11 cellular contexts compared by ENCODE assay signal in genomic region chr15:99721104-99721778, GRCh38. TPM values are rescaled to one million over a fixed set of nuclear protein-coding genes. Genes with fewer than 3 reads are reported as not detected.
DNase-seq lines count a peak whose midpoint lies in the region; ATAC-seq, FAIRE-seq and TF ChIP-seq lines count a peak whose summit lies in the region.
"Had no signal": no experiment of that assay in that cellular context is flagged by ENCODE, and none has a peak within 500 bp of the region (broad histone marks: within the 10 kb centered on the region; RNA-seq: fewer than 3 reads in every experiment).

No MANE protein-coding gene starts in this region.

- H3K9me3 ChIP-seq in endothelial cell of umbilical vein (replicated peaks; ENCODE audit: control insufficient read depth, insufficient read depth, low read length): no peaks in the 10 kb centered on the region
- H3K9me3 ChIP-seq: A549, left ventricle myocardium inferior had no signal

- no peak for TF ChIP-seq POLR2A in endothelial cell of umbilical vein (IDR thresholded peaks at IDR 0.05; ENCODE audit: low read depth, low read length)

- no peak overlapping the region for H3K4me3 ChIP-seq in endothelial cell of umbilical vein (replicated peaks in 1 of 3; ENCODE audit: insufficient read depth in 1 of 3, low read depth in 1 of 3, low read length in 3 of 3)
- H3K4me3 ChIP-seq: A549, left ventricle myocardium inferior had no signal

- H3K27me3 ChIP-seq in endothelial cell of umbilical vein (ENCODE audit: control insufficient read depth in 2 of 2, insufficient read depth in 2 of 2, low read length in 2 of 2): no peaks in the 10 kb centered on the region

- peaks cover 25% of the 10 kb centered on the region for H3K4me1 Mint-ChIP-seq in T-helper 2 cell treated with Interferon-gamma antibody and Interleukin-4, amounts not matched to agents 5 μg/mL and 100 μg/mL, for 36 hours (ENCODE audit: low read depth)
- H3K4me1 Mint-ChIP-seq in progenitor cell of endocrine pancreas (ENCODE audit: low read depth): peaks cover 13% of the 10 kb centered on the region

- H3K9ac ChIP-seq in endothelial cell of umbilical vein (replicated peaks; ENCODE audit: extremely low read depth, insufficient read depth, low read length): no peak overlapping the region

- peak overlapping the region; percentile 51 for H3K4me3 Mint-ChIP-seq in T-helper 2 cell treated with Interferon-gamma antibody and Interleukin-4, amounts not matched to agents 5 μg/mL and 100 μg/mL, for 36 hours
- H3K4me3 Mint-ChIP-seq in progenitor cell of endocrine pancreas (ENCODE audit: low read depth): no peak overlapping the region

- peaks cover 4% of the 10 kb centered on the region for H3K36me3 Mint-ChIP-seq in T-helper 2 cell treated with Interferon-gamma antibody and Interleukin-4, amounts not matched to agents 5 μg/mL and 100 μg/mL, for 36 hours (ENCODE audit: low read depth)
- peaks cover 16% of the 10 kb centered on the region for H3K36me3 Mint-ChIP-seq in progenitor cell of endocrine pancreas (ENCODE audit: insufficient read depth)

- H3K36me3 ChIP-seq in endothelial cell of umbilical vein (ENCODE audit: control insufficient read depth in 2 of 2, extremely low read depth in 1 of 2, insufficient read depth in 2 of 2, low read length in 2 of 2): no peaks in the 10 kb centered on the region
- H3K36me3 ChIP-seq: left ventricle myocardium inferior had no signal

- H2AFZ ChIP-seq in endothelial cell of umbilical vein (ENCODE audit: low read depth, low read length): no peak overlapping the region

- H3K4me2 ChIP-seq in endothelial cell of umbilical vein (ENCODE audit: insufficient read depth, low read length): no peak overlapping the region
- H3K4me2 ChIP-seq: A549 had no signal

- H3K9me3 Mint-ChIP-seq in T-helper 2 cell treated with Interferon-gamma antibody and Interleukin-4, amounts not matched to agents 5 μg/mL and 100 μg/mL, for 36 hours: no peaks in the 10 kb centered on the region
- H3K9me3 Mint-ChIP-seq in progenitor cell of endocrine pancreas (ENCODE audit: low read depth): peaks cover 5% of the 10 kb centered on the region

- H3K27ac ChIP-seq in RWPE1: peak overlapping the region; percentile 72
- no peak overlapping the region for H3K27ac ChIP-seq in endothelial cell of umbilical vein (ENCODE audit: insufficient read depth, low read depth, low read length)
- H3K27ac ChIP-seq: A549, left ventricle myocardium inferior had no signal

- H3K27me3 Mint-ChIP-seq in T-helper 2 cell treated with Interferon-gamma antibody and Interleukin-4, amounts not matched to agents 5 μg/mL and 100 μg/mL, for 36 hours (ENCODE audit: low read depth): no peaks in the 10 kb centered on the region
- H3K27me3 Mint-ChIP-seq in progenitor cell of endocrine pancreas: no peaks in the 10 kb centered on the region

- BruUV-seq in endothelial cell of umbilical vein (replicated peaks; lab: Mats Ljungman, UMichigan): no TSS peak

- POLR2A ChIA-PET in RWPE1 (lab: Yijun Ruan, JAX; ENCODE audit: low non-redundant PET): no interaction called here
- POLR2A ChIA-PET in endothelial cell of umbilical vein (lab: Charles Lee): no interaction called here

- TF ChIP-seq CTCF in RWPE1 (conservative IDR thresholded peaks at IDR 0.05; ENCODE audit: low read depth) (no peak), endothelial cell of umbilical vein (IDR thresholded peaks at IDR 0.05; ENCODE audit: extremely low read depth in 1 of 2, insufficient read depth in 1 of 2, low read depth in 1 of 2, low read length in 2 of 2) (no peak), progenitor cell of endocrine pancreas (IDR thresholded peaks at IDR 0.05; ENCODE audit: unreplicated experiment) (no peak)

- H3K79me2 ChIP-seq in endothelial cell of umbilical vein (ENCODE audit: control insufficient read depth, insufficient read depth, low read length): no peaks in the 10 kb centered on the region

- CTCF ChIA-PET in RWPE1 (lab: Yijun Ruan, JAX): interaction anchor here (0.6 kb wide), 1 partner anchor 114 kb away, joined by 3 read pairs; no protein-coding TSS in a partner anchor
- CTCF ChIA-PET in endothelial cell of umbilical vein (lab: Charles Lee): interaction anchor here (0.9 to 1.3 kb wide), 2 partner anchors 17 to 448 kb away, joined by 3 to 4 read pairs; no protein-coding TSS in a partner anchor

- no peaks in the 10 kb centered on the region for H4K20me1 ChIP-seq in endothelial cell of umbilical vein (replicated peaks; ENCODE audit: control insufficient read depth, extremely low read depth, insufficient read depth, low read length)

- dilution Hi-C loops in endothelial cell of umbilical vein (cut with MboI; ENCODE audit: extremely low pct_ligation_motif_present, low sequenced_read_pairs): loop anchor here (25.0 kb wide), 1 partner anchor 434 kb away; no protein-coding TSS in a partner anchor

- intact Hi-C loops in endothelial cell of umbilical vein (cut with micrococcal nuclease) (no loop called here), posterior vena cava (cut with DNase I) (loop anchor here in 1 of 2 donors (10.0 kb wide), 1 partner anchor 446 kb away; no protein-coding TSS in a partner anchor)

- FAIRE-seq in endothelial cell of umbilical vein (lab: Jason Lieb, UNC): peak; percentile 24
- FAIRE-seq: A549 had no signal

- DNase-seq in T-helper 2 cell treated with Interferon-gamma antibody and Interleukin-4, amounts not matched to agents 5 μg/mL and 100 μg/mL, for 36 hours (ENCODE audit: low spot score): no peak
- DNase-seq in T-helper 2 cell: no peak
- no peak for DNase-seq in RWPE1 (ENCODE audit: low spot score)
- DNase-seq in endothelial cell of umbilical vein (ENCODE audit: low read depth, low spot score): no peak
- DNase-seq in progenitor cell of endocrine pancreas (ENCODE audit: low spot score, unreplicated experiment): no peak
- DNase-seq in EL: no peak
- no peak for DNase-seq in posterior vena cava (ENCODE audit: low spot score)
- DNase-seq: IMR-90, left ventricle myocardium inferior had no signal

- H3K4me1 ChIP-seq in endothelial cell of umbilical vein (ENCODE audit: control insufficient read depth, extremely low read depth, insufficient read depth, low read length): no peaks in the 10 kb centered on the region
- H3K4me1 ChIP-seq: A549 had no signal

- H3K27ac Mint-ChIP-seq in T-helper 2 cell treated with Interferon-gamma antibody and Interleukin-4, amounts not matched to agents 5 μg/mL and 100 μg/mL, for 36 hours: peak overlapping the region; percentile 79
- peak overlapping the region; percentile 62 for H3K27ac Mint-ChIP-seq in progenitor cell of endocrine pancreas

- no peak for ATAC-seq in HG03457 (IDR thresholded peaks at IDR 0.05; ENCODE audit: unreplicated experiment)
- ATAC-seq: A549 had no signal

- no peaks in the 10 kb centered on the region for H3K9me1 ChIP-seq in endothelial cell of umbilical vein (replicated peaks; ENCODE audit: control insufficient read depth, extremely low read depth, insufficient read depth, low read length)

TF ChIP-seq in endothelial cell of umbilical vein, 7 proteins besides CTCF, POLR2A, EP300 and RAD21:
- TF ChIP-seq MYC (IDR thresholded peaks at IDR 0.05; ENCODE audit: low read depth, low read length): no peak
- no peak for TF ChIP-seq FOS (IDR thresholded peaks at IDR 0.05; ENCODE audit: borderline replicate concordance, insufficient read depth, low read length)
- no peak for TF ChIP-seq POLR2AphosphoS5 (IDR thresholded peaks at IDR 0.05; ENCODE audit: insufficient read depth, low read depth, low read length)
- TF ChIP-seq, protein P1, sequence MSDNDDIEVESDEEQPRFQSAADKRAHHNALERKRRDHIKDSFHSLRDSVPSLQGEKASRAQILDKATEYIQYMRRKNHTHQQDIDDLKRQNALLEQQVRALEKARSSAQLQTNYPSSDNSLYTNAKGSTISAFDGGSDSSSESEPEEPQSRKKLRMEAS (IDR thresholded peaks at IDR 0.05; ENCODE audit: insufficient read depth, insufficient read length): no peak
- no peak for TF ChIP-seq JUN (IDR thresholded peaks at IDR 0.05; ENCODE audit: borderline replicate concordance, insufficient read depth, insufficient read length, low read depth)
- TF ChIP-seq GATA2 (IDR thresholded peaks at IDR 0.05; ENCODE audit: insufficient read depth, insufficient read length, low read depth, low read length): no peak
- no peak for TF ChIP-seq EZH2 (IDR thresholded peaks at IDR 0.05; ENCODE audit: borderline replicate concordance, low read depth, low read length, severe bottlenecking)
TF ChIP-seq in endothelial cell of umbilical vein: peak in this region for 0.

RNA-seq across cellular contexts. Expression of gene LYSMD4, which starts 12.0 kb away (rescaled TPM):
- 7.0 and 8.4 TPM in 2 replicates for total RNA-seq in endothelial cell of umbilical vein
- polyA plus RNA-seq in endothelial cell of umbilical vein: 6.9 and 7.1 TPM in 2 replicates
- 5.1 and 6.4 TPM in 2 replicates for polyA plus RNA-seq in endothelial cell of umbilical vein (2011; cell fraction: cytosol; rRNA removed)
- 15.1 and 16.9 TPM in 2 replicates for polyA plus RNA-seq in endothelial cell of umbilical vein (2011; cell fraction: nucleus; rRNA removed)
- 4.2 and 7.1 TPM in 2 replicates for polyA plus RNA-seq in endothelial cell of umbilical vein (2012)
- 6.5 and 8.5 TPM in 2 replicates for polyA minus RNA-seq in endothelial cell of umbilical vein
- polyA minus RNA-seq in endothelial cell of umbilical vein (2011; cell fraction: cytosol; rRNA and poly(A)+ RNA removed): 4.9 TPM
- polyA minus RNA-seq in endothelial cell of umbilical vein (2011; cell fraction: nucleus; rRNA and poly(A)+ RNA removed): 5.0 and 6.2 TPM in 2 replicates
- total RNA-seq in progenitor cell of endocrine pancreas: 17.9 and 18.8 TPM in 2 replicates
- 1 to 10 TPM; 6.8 to 7.5 TPM for total RNA-seq in posterior vena cava
